In the genomic region with DNA sequence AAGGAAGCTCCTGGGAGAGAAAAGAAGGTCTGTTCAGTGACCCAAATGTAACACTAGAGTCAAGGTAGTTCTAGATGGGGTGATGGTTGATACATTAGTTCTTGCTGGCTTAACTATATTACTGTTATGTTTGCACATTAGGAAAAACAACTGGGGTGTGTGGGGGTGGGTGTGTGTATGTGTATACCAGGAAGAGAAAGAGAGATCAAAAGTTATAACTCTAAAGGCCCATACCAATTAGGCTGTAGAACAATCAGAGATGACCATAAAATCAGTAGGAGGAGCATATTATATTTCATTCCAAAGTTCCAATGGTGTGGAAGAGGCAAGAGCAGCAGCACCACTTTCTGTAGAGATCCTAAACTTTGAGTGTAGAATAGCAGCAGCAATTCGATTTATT, we compare ENCODE assay signal across 26 cellular contexts.
"Had no signal": no experiment of that assay in that cellular context is flagged by ENCODE, and none has a peak within 500 bp of the region (broad histone marks: within the 10 kb centered on the region; RNA-seq: fewer than 3 reads in every experiment).

No MANE protein-coding gene starts in this region.

- FAIRE-seq: endometrium, frontal cortex, kidney had no signal

- H3K4me1 ChIP-seq: colonic mucosa, esophagus squamous epithelium, foreskin keratinocyte, gastroesophageal sphincter, heart left ventricle, left lung, lower lobe of right lung had no signal

- ATAC-seq: effector memory CD8-positive, alpha-beta T cell; esophagus mucosa; foreskin keratinocyte; gastroesophageal sphincter; heart left ventricle; left lung; left ventricle myocardium superior; lower lobe of right lung had no signal

- DNase-seq: colonic mucosa; cortex of kidney; effector CD8-positive, alpha-beta T cell; effector memory CD8-positive, alpha-beta T cell; endodermal cell; erythroblast; esophagus squamous epithelium; foreskin keratinocyte; heart left ventricle; hypothalamus; immature natural killer cell; islet precursor cell; kidney; kidney glomerular epithelial cell; left lung; left ventricle myocardium superior; lower lobe of right lung; mesenchymal stem cell had no signal

- H3K36me3 Mint-ChIP-seq: immature natural killer cell had no signal

- H3K9me3 Mint-ChIP-seq: effector memory CD8-positive, alpha-beta T cell; immature natural killer cell had no signal

- H3K4me1 Mint-ChIP-seq: endodermal cell, immature natural killer cell, mesothelial cell of epicardium had no signal

- H3K27me3 ChIP-seq: colonic mucosa, esophagus squamous epithelium, foreskin keratinocyte, gastroesophageal sphincter, heart left ventricle, hepatocyte, left lung had no signal

- H3K4me3 ChIP-seq: colonic mucosa, esophagus squamous epithelium, gastroesophageal sphincter, heart left ventricle, hepatocyte, left lung, lower lobe of right lung had no signal

- H3K4me2 ChIP-seq: hepatocyte had no signal

- H3K27me3 Mint-ChIP-seq: dendritic cell treated with granulocyte-macrophage colony-stimulating factor and Interleukin-4, amounts not matched to agents 40 ng/mL and 50 ng/mL, for 4 days had no signal

- H3K27ac ChIP-seq: colonic mucosa, epithelial cell of prostate, esophagus squamous epithelium, foreskin keratinocyte, gastroesophageal sphincter, heart left ventricle, hepatocyte, left lung, lower lobe of right lung had no signal

- H3K79me2 ChIP-seq: hepatocyte had no signal

- H3K36me3 ChIP-seq: colonic mucosa, esophagus squamous epithelium, gastroesophageal sphincter, heart left ventricle, left lung, lower lobe of right lung had no signal

- H2AFZ ChIP-seq: hepatocyte had no signal

- H3K27ac Mint-ChIP-seq: dendritic cell treated with granulocyte-macrophage colony-stimulating factor and Interleukin-4, amounts not matched to agents 40 ng/mL and 50 ng/mL, for 4 days; effector memory CD8-positive, alpha-beta T cell; endodermal cell; immature natural killer cell; mesothelial cell of epicardium had no signal

- H3K4me3 Mint-ChIP-seq: dendritic cell treated with granulocyte-macrophage colony-stimulating factor and Interleukin-4, amounts not matched to agents 40 ng/mL and 50 ng/mL, for 4 days; effector memory CD8-positive, alpha-beta T cell; endodermal cell; immature natural killer cell; mesothelial cell of epicardium had no signal

- H3K9me3 ChIP-seq: colonic mucosa, esophagus squamous epithelium, gastroesophageal sphincter, heart left ventricle, left lung, lower lobe of right lung had no signal
